In genomic region chr11:9575531-9576240, GRCh38 we compare ENCODE assay signal across 8 cellular contexts. TPM values are rescaled to one million over a fixed set of nuclear protein-coding genes. Genes with fewer than 3 reads are reported as not detected.
DNase-seq lines count a peak whose midpoint lies in the region; ATAC-seq and TF ChIP-seq lines count a peak whose summit lies in the region.

No MANE protein-coding gene starts in this region.

- H3K4me2 ChIP-seq in OCI-LY7 (ENCODE audit: low read length): peak overlapping the region; percentile 88
- H3K4me2 ChIP-seq in parathyroid adenoma (ENCODE audit: low read length): peak overlapping the region; percentile 71

- H3K4me1 ChIP-seq in OCI-LY7 (ENCODE audit: insufficient read depth, low read length, poor library complexity, severe bottlenecking) (peaks cover 50% of the 10 kb centered on the region), parathyroid adenoma (peaks cover 6% of the 10 kb centered on the region)

- H3K36me3 ChIP-seq in OCI-LY7 (ENCODE audit: insufficient read depth, low read length): peaks cover 65% of the 10 kb centered on the region
- no peaks in the 10 kb centered on the region for H3K36me3 ChIP-seq in parathyroid adenoma (ENCODE audit: control insufficient read depth, insufficient read depth, low read length)

- DNase-seq in OCI-LY7 (ENCODE audit: low spot score) (peak; percentile 55), epithelial cell of esophagus (ENCODE audit: low read depth) (no peak), HuH-7 (ENCODE audit: low spot score) (no peak)
- DNase-seq in activated CD4-positive, CD25-positive, alpha-beta regulatory T cell (lab: John Stamatoyannopoulos, UW): no peak

- peaks cover 53% of the 10 kb centered on the region for H4K20me1 ChIP-seq in OCI-LY7 (ENCODE audit: insufficient read depth, low read length)

- no peak overlapping the region for H3K9ac ChIP-seq in parathyroid adenoma

- H3K27ac ChIP-seq in OCI-LY7 (ENCODE audit: low read depth, low read length, poor library complexity, severe bottlenecking): peak overlapping the region; percentile 78
- peak overlapping the region; percentile 89 for H3K27ac ChIP-seq in parathyroid adenoma

- H3K27me3 ChIP-seq in parathyroid adenoma (ENCODE audit: control insufficient read depth, insufficient read depth, low read length): no peaks in the 10 kb centered on the region

- TF ChIP-seq CTCF in OCI-LY7 (conservative IDR thresholded peaks at IDR 0.05; ENCODE audit: low read length): no peak
- TF ChIP-seq CTCF in epithelial cell of esophagus (IDR thresholded peaks at IDR 0.05; ENCODE audit: insufficient read depth, low read depth, low read length, missing control alignments): no peak
- TF ChIP-seq CTCF in parathyroid adenoma (IDR thresholded peaks at IDR 0.05): no peak

- CTCF ChIA-PET in OCI-LY7 (lab: Charles Lee; ENCODE audit: unreplicated experiment): no interaction called here

- BruUV-seq in OCI-LY7 (replicated peaks; lab: Mats Ljungman, UMichigan): TSS peak; percentile 29

- H3K9me3 ChIP-seq in OCI-LY7 (ENCODE audit: low read length): no peaks in the 10 kb centered on the region
- no peaks in the 10 kb centered on the region for H3K9me3 ChIP-seq in parathyroid adenoma (ENCODE audit: control insufficient read depth, low read length)

- H3K9me2 ChIP-seq in OCI-LY7 (ENCODE audit: insufficient read depth, low read length): no peaks in the 10 kb centered on the region

- POLR2A ChIA-PET in OCI-LY7 (lab: Charles Lee): interaction anchor here (0.7 to 15.1 kb wide), 16 partner anchors 9 to 457 kb away, joined by 3 to 509 read pairs (median 3); no protein-coding TSS in a partner anchor

- H3K79me2 ChIP-seq in OCI-LY7 (ENCODE audit: insufficient read depth, low read depth, low read length) (peaks cover 78% of the 10 kb centered on the region), parathyroid adenoma (no peaks in the 10 kb centered on the region)

- H3K4me3 ChIP-seq in GM08714 (ENCODE audit: low read length) (peak overlapping the region; percentile 96), OCI-LY7 (ENCODE audit: low read depth, low read length, poor library complexity, severe bottlenecking) (peak overlapping the region; percentile 99), epithelial cell of esophagus (ENCODE audit: low read length) (peak overlapping the region; percentile 85), parathyroid adenoma (ENCODE audit: low read depth, low read length) (peak overlapping the region; percentile 66)

- H2AFZ ChIP-seq in OCI-LY7 (ENCODE audit: low read length) (no peak overlapping the region), parathyroid adenoma (peak overlapping the region; percentile 77)

- ATAC-seq in HG03460 (IDR thresholded peaks at IDR 0.05; ENCODE audit: unreplicated experiment) (no peak), GM18502 (IDR thresholded peaks at IDR 0.05; ENCODE audit: poor library complexity, unreplicated experiment) (no peak)

- intact Hi-C loops in OCI-LY7 (cut with micrococcal nuclease; ENCODE audit: unreplicated experiment): loop anchor here (1.0 to 5.0 kb wide), 2 partner anchors 22 to 112 kb away; no protein-coding TSS in a partner anchor

RNA-seq across cellular contexts. Expression of gene WEE1, which starts 2.2 kb away (rescaled TPM):
- 141 and 147 TPM in 2 replicates for total RNA-seq in OCI-LY7 (2014; rRNA removed; shearing (Covaris generic))
- 216 and 237 TPM in 2 replicates for total RNA-seq in OCI-LY7 (2022)
